10 cellular contexts compared by ENCODE assay signal in the genomic region with DNA sequence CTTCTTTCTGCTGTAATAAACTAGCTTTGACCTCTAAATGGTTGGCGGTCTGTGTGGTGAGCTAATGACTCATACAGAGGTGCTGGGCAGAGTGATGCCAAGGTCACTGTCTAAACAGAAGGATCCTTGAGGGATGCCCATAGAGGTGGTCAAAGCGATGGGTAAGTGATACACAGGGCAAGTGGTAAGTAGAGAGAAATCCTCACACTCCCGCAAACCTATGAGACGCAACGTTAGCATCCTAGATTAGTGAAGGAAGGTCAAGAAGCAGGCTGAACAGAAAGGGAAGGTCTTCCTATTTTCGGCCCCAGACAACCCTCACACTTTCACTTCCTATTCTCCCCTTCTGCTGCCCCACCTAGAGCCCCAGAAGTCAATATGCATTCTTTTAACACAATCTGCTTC.
DNase-seq lines count a peak whose midpoint lies in the region; ATAC-seq, FAIRE-seq and TF ChIP-seq lines count a peak whose summit lies in the region.
"Had no signal": no experiment of that assay in that cellular context is flagged by ENCODE, and none has a peak within 500 bp of the region (broad histone marks: within the 10 kb centered on the region; RNA-seq: fewer than 3 reads in every experiment).

No MANE protein-coding gene starts in this region.

- H3K27ac ChIP-seq in left lung (no peak overlapping the region), mesenchymal stem cell (ENCODE audit: low read length, poor library complexity, severe bottlenecking) (no peak overlapping the region)

- DNase-seq in GM18507 (ENCODE audit: extremely low spot score, insufficient read length, low read depth) (peak; percentile 25), HT1080 (ENCODE audit: low read depth) (peak; percentile 24), left lung (no peak), HuH-7 (ENCODE audit: low spot score) (no peak), mesenchymal stem cell (no peak), GOT3 (lab: John Stamatoyannopoulos, UW) (no peak), MCF 10A (ENCODE audit: unreplicated experiment) (no peak)
- DNase-seq: effector CD8-positive, alpha-beta T cell; T1000 had no signal

- intact Hi-C loops in left lung (cut with DNase I) (no loop called here), MCF 10A (cut with micrococcal nuclease) (no loop called here)

- H3K27ac Mint-ChIP-seq in MCF 10A (ENCODE audit: low read depth, unreplicated experiment): no peak overlapping the region

- no peak overlapping the region for H3K18ac ChIP-seq in mesenchymal stem cell (ENCODE audit: low read depth in 1 of 2, low read length in 2 of 2)

- no peak overlapping the region for H3K4me2 ChIP-seq in mesenchymal stem cell (ENCODE audit: low read length, poor library complexity, severe bottlenecking)

- no peak overlapping the region for H3K14ac ChIP-seq in mesenchymal stem cell (ENCODE audit: low read length in 2 of 2)

- H2AK5ac ChIP-seq in mesenchymal stem cell (ENCODE audit: low read length, severe bottlenecking): no peak overlapping the region

- H3K4me3 ChIP-seq in left lung (no peak overlapping the region), mesenchymal stem cell (ENCODE audit: insufficient read depth in 1 of 2, low read depth in 1 of 2, low read length in 2 of 2) (no peak overlapping the region)

- H3K4me1 ChIP-seq in left lung (peaks cover 8 to 16% of the 10 kb centered on the region in 2 donors), mesenchymal stem cell (ENCODE audit: control insufficient read depth, insufficient read depth, low read depth, low read length) (no peaks in the 10 kb centered on the region)

- CTCF ChIA-PET in MCF 10A (lab: Yijun Ruan, JAX): interaction anchor here (0.6 to 1.8 kb wide), 3 partner anchors 42 to 1542 kb away, joined by 3 to 4 read pairs (median 3); no protein-coding TSS in a partner anchor

- peak; percentile 91 for FAIRE-seq in GM18507 (lab: Jason Lieb, UNC)

- no TSS peak for BruUV-seq in MCF 10A (replicated peaks; lab: Mats Ljungman, UMichigan)

- no peak overlapping the region for H2AFZ ChIP-seq in mesenchymal stem cell (ENCODE audit: low read depth, low read length)

- no peak overlapping the region for H3K4me3 Mint-ChIP-seq in MCF 10A (ENCODE audit: unreplicated experiment)

- H3K4ac ChIP-seq in mesenchymal stem cell (ENCODE audit: low read depth in 1 of 2, low read length in 2 of 2): no peak overlapping the region

- H2BK12ac ChIP-seq in mesenchymal stem cell (ENCODE audit: low read length in 2 of 2): no peak overlapping the region

- H3K36me3 Mint-ChIP-seq in MCF 10A (ENCODE audit: insufficient read depth, unreplicated experiment): no peaks in the 10 kb centered on the region

- no peak overlapping the region for H2BK15ac ChIP-seq in mesenchymal stem cell (ENCODE audit: low read depth, poor library complexity, severe bottlenecking)

- H3K27me3 ChIP-seq in left lung (no peaks in the 10 kb centered on the region), mesenchymal stem cell (ENCODE audit: control insufficient read depth in 1 of 2, insufficient read depth in 1 of 2, low read length in 2 of 2) (peaks cover 11 to 18% of the 10 kb centered on the region in 2 experiments)

- no peak overlapping the region for H4K8ac ChIP-seq in mesenchymal stem cell (ENCODE audit: low read length)

- H3K9me3 ChIP-seq in left lung (no peaks in the 10 kb centered on the region), mesenchymal stem cell (ENCODE audit: control insufficient read depth, low read length) (no peaks in the 10 kb centered on the region)

- H3K4me1 Mint-ChIP-seq in MCF 10A (ENCODE audit: insufficient read depth, unreplicated experiment): no peaks in the 10 kb centered on the region

- no peak overlapping the region for H2BK120ac ChIP-seq in mesenchymal stem cell (ENCODE audit: low read depth, low read length)

- H3K36me3 ChIP-seq in left lung (no peaks in the 10 kb centered on the region), mesenchymal stem cell (ENCODE audit: control insufficient read depth in 1 of 2, insufficient read depth in 2 of 2, low read depth in 1 of 2, low read length in 2 of 2) (no peaks in the 10 kb centered on the region)

- 86% methylated on average over 6 of the region's 6 CpGs for WGBS in mesenchymal stem cell

- no peaks in the 10 kb centered on the region for H3K9me3 Mint-ChIP-seq in MCF 10A (ENCODE audit: unreplicated experiment)

- no peaks in the 10 kb centered on the region for H3K79me1 ChIP-seq in mesenchymal stem cell (replicated peaks; ENCODE audit: low read length, poor library complexity, severe bottlenecking)

- H4K91ac ChIP-seq in mesenchymal stem cell (ENCODE audit: low read length): no peak overlapping the region

- no peaks in the 10 kb centered on the region for H3K27me3 Mint-ChIP-seq in MCF 10A (ENCODE audit: insufficient read depth, unreplicated experiment)

- TF ChIP-seq CTCF in left lung (IDR thresholded peaks at IDR 0.05) (no peak), MCF 10A (IDR thresholded peaks at IDR 0.05; ENCODE audit: unreplicated experiment) (no peak)

- no peak overlapping the region for H3K9ac ChIP-seq in mesenchymal stem cell (ENCODE audit: low read length)

- H2BK5ac ChIP-seq in mesenchymal stem cell (ENCODE audit: low read depth, low read length, poor library complexity, severe bottlenecking): no peak overlapping the region

- POLR2A ChIA-PET in MCF 10A (lab: Yijun Ruan, JAX): interaction anchor here (0.6 kb wide), 1 partner anchor 15 kb away, joined by 3 read pairs; no protein-coding TSS in a partner anchor

- ATAC-seq in GM21723 (IDR thresholded peaks at IDR 0.05; ENCODE audit: unreplicated experiment) (peak; percentile 98), left lung (peak; percentile 74)

- H3K23ac ChIP-seq in mesenchymal stem cell (ENCODE audit: low read length in 2 of 2): no peak overlapping the region

Comparison
In these comparisons a context has a peak if more than half of its experiments do, and no peak if none do; other contexts are left out.
1. DNase-seq: peak in GM18507 (single experiment) and HT1080 (single experiment); none in left lung (0 of 2), HuH-7 (single experiment), mesenchymal stem cell (single experiment), GOT3 (single experiment) and MCF 10A (single experiment).